ENCODE assay signal across 13 cellular contexts in genomic region chr5:14178671-14179211, GRCh38. TPM values are rescaled to one million over a fixed set of nuclear protein-coding genes. Genes with fewer than 3 reads are reported as not detected.
A peak's percentile ranks its signal among the peaks of the same experiment; 100 is the strongest.
DNase-seq lines count a peak whose midpoint lies in the region; ATAC-seq and TF ChIP-seq lines count a peak whose summit lies in the region.
"Had no signal": no experiment of that assay in that cellular context is flagged by ENCODE, and none has a peak within 500 bp of the region (broad histone marks: within the 10 kb centered on the region; RNA-seq: fewer than 3 reads in every experiment).

No MANE protein-coding gene starts in this region.

- no peaks in the 10 kb centered on the region for H3K9me3 ChIP-seq in MG63
- H3K9me3 ChIP-seq in mesodermal cell (ENCODE audit: control insufficient read depth, low read length) = no peaks in the 10 kb centered on the region
- H3K9me3 ChIP-seq: neutrophil had no signal

- peaks cover 81% of the 10 kb centered on the region for H3K4me1 ChIP-seq in mesodermal cell (ENCODE audit: control insufficient read depth, insufficient read depth, low read length, poor library complexity, severe bottlenecking)

- no peak for ATAC-seq in HG02970 (IDR thresholded peaks at IDR 0.05; ENCODE audit: low FRiP score, unreplicated experiment)
- no peak for ATAC-seq in GM21528 (IDR thresholded peaks at IDR 0.05; ENCODE audit: low FRiP score, unreplicated experiment)
- ATAC-seq: CD8-positive, alpha-beta T cell had no signal

- WGBS in mesodermal cell (ENCODE audit: insufficient coverage in 2 of 2), 2 experiments = no CpG with 5 or more reads among the region's 10 CpGs

- H3K4me3 ChIP-seq in MG63 (no peak overlapping the region), choroid plexus epithelial cell (ENCODE audit: low read depth, low read length) (no peak overlapping the region), mesodermal cell (ENCODE audit: extremely low read depth, insufficient read depth, low read length, poor library complexity, severe bottlenecking) (no peak overlapping the region)

- H3K27ac ChIP-seq in mesodermal cell (ENCODE audit: low read depth, low read length, severe bottlenecking) = peak overlapping the region; percentile 92
- H3K27ac ChIP-seq: neutrophil had no signal

- DNase-seq in AG20443 (ENCODE audit: low spot score) = peak; percentile 60
- peak; percentile 93 for DNase-seq in MG63
- DNase-seq in choroid plexus epithelial cell (ENCODE audit: low read depth) = peak; percentile 88
- no peak for DNase-seq in MV-4-11 (lab: John Stamatoyannopoulos, UW)
- no peak for DNase-seq in medulla oblongata (ENCODE audit: extremely low spot score)
- DNase-seq: activated CD4-positive, alpha-beta T cell treated with anti-CD3 and anti-CD28 coated beads for 48 hours; amniotic stem cell; CD8-positive, alpha-beta T cell; NK-92 treated with Interleukin-12 subunit alpha and Interleukin-12 subunit beta, amount 100 ng/mL, for 24 hours had no signal

- H3K27me3 ChIP-seq in MG63 = no peaks in the 10 kb centered on the region
- H3K27me3 ChIP-seq: neutrophil had no signal

- no peak for TF ChIP-seq CTCF in choroid plexus epithelial cell (conservative IDR thresholded peaks at IDR 0.05; ENCODE audit: low read depth, low read length)

- H3K36me3 ChIP-seq in MG63 (peaks cover 17% of the 10 kb centered on the region), mesodermal cell (ENCODE audit: control insufficient read depth, insufficient read depth, low read length) (peaks cover 4% of the 10 kb centered on the region)
- H3K36me3 ChIP-seq: neutrophil had no signal

RNA-seq across cellular contexts. Expression of gene TRIO, which starts 35.6 kb away (rescaled TPM):
- 123 and 124 TPM in 2 replicates for total RNA-seq in MG63 (2014; rRNA removed; shearing (Covaris generic); ENCODE audit: low replicate concordance)
- polyA plus RNA-seq in mesodermal cell (2013, experiment 1 of 2) = 49.7 TPM
- 42.9 TPM for polyA plus RNA-seq in mesodermal cell (2013, experiment 2 of 2)

Comparison
In these comparisons a context has a peak if more than half of its experiments do, and no peak if none do; other contexts are left out.
1. DNase-seq: peak in AG20443 (single experiment), MG63 (single experiment) and choroid plexus epithelial cell (single experiment); none in MV-4-11 (single experiment) and medulla oblongata (single experiment).